37 cellular contexts compared by ENCODE assay signal in genomic region chr3:121520510-121520909, GRCh38. TPM values are rescaled to one million over a fixed set of nuclear protein-coding genes. Genes with fewer than 3 reads are reported as not detected.
"Had no signal": no experiment of that assay in that cellular context is flagged by ENCODE, and none has a peak within 500 bp of the region (broad histone marks: within the 10 kb centered on the region; RNA-seq: fewer than 3 reads in every experiment).

No MANE protein-coding gene starts in this region.

- DNase-seq: activated CD4-positive, alpha-beta memory T cell treated with anti-CD3 and anti-CD28 coated beads, Interleukin-2, amount 10 ng/mL, durations not matched to agents 7 days and 5 days; activated CD4-positive, alpha-beta T cell treated with anti-CD3 and anti-CD28 coated beads for 1 hour; activated CD4-positive, alpha-beta T cell treated with anti-CD3 and anti-CD28 coated beads for 36 hours; activated CD4-positive, alpha-beta T cell treated with anti-CD3 and anti-CD28 coated beads, Interleukin-2, amount 10 ng/mL, durations not matched to agents 7 days and 5 days; activated CD4-positive, alpha-beta T cell treated with anti-CD3 and anti-CD28 coated beads, Interleukin-2, amount 50 U/mL, for 48 hours; activated CD4-positive, CD25-positive, alpha-beta regulatory T cell; activated CD8-positive, alpha-beta memory T cell treated with anti-CD3 and anti-CD28 coated beads for 24 hours; activated CD8-positive, alpha-beta memory T cell treated with anti-CD3 and anti-CD28 coated beads, Interleukin-2, amount 10 ng/mL, durations not matched to agents 7 days and 5 days; activated CD8-positive, alpha-beta memory T cell treated with anti-CD3 and anti-CD28 coated beads, Interleukin-2, amount 50 U/mL, for 48 hours; activated CD8-positive, alpha-beta T cell treated with anti-CD3 and anti-CD28 coated beads, Interleukin-2, amount 10 ng/mL, durations not matched to agents 7 days and 5 days; activated effector memory CD4-positive, alpha-beta T cell treated with anti-CD3 and anti-CD28 coated beads, Interleukin-2, amount 50 U/mL, for 16 hours; activated gamma-delta T cell treated with Interleukin-2 at 50 U/mL for 16 hours; activated naive CD4-positive, alpha-beta T cell; activated naive CD4-positive, alpha-beta T cell treated with anti-CD3 and anti-CD28 coated beads for 36 hours; activated naive CD4-positive, alpha-beta T cell treated with anti-CD3 and anti-CD28 coated beads, Interleukin-2, amount 50 U/mL, for 16 hours; activated naive CD8-positive, alpha-beta T cell treated with anti-CD3 and anti-CD28 coated beads for 36 hours; activated T-cell treated with anti-CD3 and anti-CD28 coated beads, Interleukin-2, amount 50 U/mL, for 24 hours; activated T-cell treated with anti-CD3 and anti-CD28 coated beads, Interleukin-2, amount 50 U/mL, for 72 hours; adrenal gland; amniotic stem cell; aorta; body of pancreas; brain microvascular endothelial cell; central memory CD4-positive, alpha-beta T cell; T-helper 1 cell; T-helper 2 cell; T-helper 9 cell; WERI-Rb-1 had no signal

- FAIRE-seq: astrocyte had no signal

- ATAC-seq: activated CD4-positive, alpha-beta T cell treated with anti-CD3 and anti-CD28 coated beads for 36 hours; activated CD4-positive, CD25-positive, alpha-beta regulatory T cell treated with anti-CD3 and anti-CD28 coated beads, Interleukin-2, amount 50 U/mL, for 24 hours; activated CD8-positive, alpha-beta memory T cell treated with anti-CD3 and anti-CD28 coated beads, Interleukin-2, amount 10 ng/mL, durations not matched to agents 7 days and 5 days; activated CD8-positive, alpha-beta T cell treated with anti-CD3 and anti-CD28 coated beads, Interleukin-2, amount 10 ng/mL, durations not matched to agents 7 days and 5 days; activated naive CD4-positive, alpha-beta T cell treated with anti-CD3 and anti-CD28 coated beads, Interleukin-2, amount 50 U/mL, for 72 hours; activated T-cell treated with anti-CD3 and anti-CD28 coated beads, Interleukin-2, amount 50 U/mL, for 72 hours; activated T-helper 17 cell treated with anti-CD3 and anti-CD28 coated beads, Interleukin-2, amount 50 U/mL, for 72 hours; body of pancreas; WTC11 had no signal

- H3K36me3 ChIP-seq: adrenal gland, brain microvascular endothelial cell, breast epithelium had no signal

- H3K27me3 ChIP-seq: adrenal gland, body of pancreas, brain microvascular endothelial cell, breast epithelium had no signal

- H3K4me3 ChIP-seq: adrenal gland, body of pancreas, breast epithelium had no signal

- H3K4me1 ChIP-seq: adrenal gland, body of pancreas, breast epithelium had no signal

- H3K9me3 ChIP-seq: body of pancreas had no signal

- H3K27ac ChIP-seq: adrenal gland, body of pancreas, brain microvascular endothelial cell, breast epithelium, WERI-Rb-1 had no signal

RNA-seq across cellular contexts. Expression of gene ARGFX, which starts 47.2 kb away (rescaled TPM):
- total RNA-seq: activated CD4-positive, alpha-beta memory T cell treated with anti-CD3 and anti-CD28 coated beads, Interleukin-2, amount 10 ng/mL, durations not matched to agents 7 days and 5 days; activated CD4-positive, alpha-beta T cell treated with anti-CD3 and anti-CD28 coated beads for 36 hours; activated CD4-positive, alpha-beta T cell treated with anti-CD3 and anti-CD28 coated beads, Interleukin-2, amount 10 ng/mL, durations not matched to agents 7 days and 5 days; activated CD8-positive, alpha-beta memory T cell treated with anti-CD3 and anti-CD28 coated beads, Interleukin-2, amount 10 ng/mL, durations not matched to agents 7 days and 5 days; activated CD8-positive, alpha-beta T cell treated with anti-CD3 and anti-CD28 coated beads, Interleukin-2, amount 10 ng/mL, durations not matched to agents 7 days and 5 days; activated naive CD4-positive, alpha-beta T cell treated with anti-CD3 and anti-CD28 coated beads for 36 hours; activated naive CD4-positive, alpha-beta T cell treated with anti-CD3 and anti-CD28 coated beads, Interleukin-2, amount 50 U/mL, for 72 hours; activated naive CD8-positive, alpha-beta T cell treated with anti-CD3 and anti-CD28 coated beads for 36 hours; activated T-cell treated with anti-CD3 and anti-CD28 coated beads, Interleukin-2, amount 50 U/mL, for 72 hours; activated T-helper 1 cell treated with anti-CD3 and anti-CD28 coated beads, Interleukin-12 subunit alpha, Interleukin-12 subunit beta, Interleukin-2, Interleukin-4 antibody, amounts not matched to agents 30 ng/mL and 10 ng/mL and 1 ng/mL, durations not matched to agents 14 hours and 24 hours and 36 hours; activated T-helper 17 cell treated with anti-CD3 and anti-CD28 coated beads, Interleukin-2, amount 50 U/mL, for 72 hours; adrenal gland; aorta; astrocyte; body of pancreas; breast epithelium; cardiac septum; cerebellum; WTC11 had no signal
- polyA plus RNA-seq: adrenal gland, aorta had no signal
